Comparison of ENCODE assay signal across 8 cellular contexts in the genomic region with DNA sequence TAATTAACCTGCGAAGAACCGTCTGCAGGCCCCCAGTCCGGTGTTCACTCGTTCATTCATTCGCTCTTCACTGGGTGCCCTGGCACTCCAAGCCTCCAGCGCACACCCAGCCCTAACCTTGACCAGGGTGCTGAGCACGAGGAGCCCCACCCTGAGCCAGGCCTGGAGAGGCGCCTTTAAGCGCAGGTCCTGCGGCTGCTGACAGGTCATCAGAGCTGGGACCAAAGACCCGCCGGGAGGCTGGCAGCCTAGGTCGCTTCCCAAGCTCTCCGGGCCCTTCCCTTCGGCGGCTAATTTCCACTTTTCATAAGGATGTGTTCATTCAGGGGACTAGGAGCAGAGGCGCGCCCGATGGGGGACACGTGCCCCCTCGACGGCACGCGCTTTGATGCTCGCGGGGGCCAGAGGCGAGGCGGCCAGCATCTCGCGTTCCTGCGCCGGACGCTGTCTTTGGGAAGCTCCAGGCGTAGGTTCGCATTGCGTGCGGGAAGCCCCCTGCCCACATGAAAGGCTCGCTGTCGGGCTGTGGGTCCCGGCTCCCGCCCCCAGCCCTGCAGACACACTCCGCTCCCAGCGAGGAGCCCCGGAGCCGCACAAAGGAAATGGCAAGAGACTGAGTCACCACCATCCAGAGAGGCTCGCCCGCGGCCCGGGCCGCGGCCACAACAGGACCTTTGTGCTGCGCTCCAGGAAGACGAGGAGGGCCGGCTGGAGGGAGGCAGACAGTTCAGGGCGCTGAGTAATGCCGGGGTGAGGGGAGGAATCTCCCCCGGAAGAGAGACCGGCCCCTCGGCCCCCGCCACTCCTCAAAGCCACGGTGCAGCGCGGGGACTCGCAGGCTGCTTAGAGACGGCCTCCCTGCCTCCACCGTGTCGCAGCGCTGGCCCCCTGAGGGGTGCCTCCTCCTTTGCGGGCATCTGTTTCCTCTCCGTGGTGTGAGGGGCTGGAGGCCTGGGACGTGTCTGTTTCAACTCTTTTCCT.
DNase-seq lines count a peak whose midpoint lies in the region; ATAC-seq, FAIRE-seq and TF ChIP-seq lines count a peak whose summit lies in the region.

No MANE protein-coding gene starts in this region.

- H3K9me3 ChIP-seq in DND-41 (ENCODE audit: insufficient read depth, low read length, severe bottlenecking) = no peaks in the 10 kb centered on the region
- H3K9me3 ChIP-seq in NT2/D1 (ENCODE audit: insufficient read depth, low read length) = no peaks in the 10 kb centered on the region
- H3K9me3 ChIP-seq in endothelial cell of umbilical vein (replicated peaks; ENCODE audit: control insufficient read depth, insufficient read depth, low read length) = no peaks in the 10 kb centered on the region

- FAIRE-seq in endothelial cell of umbilical vein (lab: Jason Lieb, UNC) = peak; percentile 91

- H3K36me3 ChIP-seq in DND-41 (ENCODE audit: insufficient read depth, low read length) (no peaks in the 10 kb centered on the region), NT2/D1 (ENCODE audit: insufficient read depth, insufficient read length, low read length) (no peaks in the 10 kb centered on the region), endothelial cell of umbilical vein (ENCODE audit: control insufficient read depth in 2 of 2, extremely low read depth in 1 of 2, insufficient read depth in 2 of 2, low read length in 2 of 2) (no peaks in the 10 kb centered on the region)

- TF ChIP-seq CTCF in DND-41 (IDR thresholded peaks at IDR 0.05; ENCODE audit: borderline replicate concordance, extremely low read depth, low read length, poor library complexity, severe bottlenecking) = no peak
- TF ChIP-seq CTCF in endothelial cell of umbilical vein (IDR thresholded peaks at IDR 0.05; ENCODE audit: extremely low read depth in 1 of 2, insufficient read depth in 1 of 2, low read depth in 1 of 2, low read length in 2 of 2) = no peak
- TF ChIP-seq CTCF in natural killer cell (IDR thresholded peaks at IDR 0.05) = no peak
- no peak for TF ChIP-seq CTCF in GM13977 (IDR thresholded peaks at IDR 0.05; ENCODE audit: extremely low read depth, insufficient read depth, missing control alignments)

- no peak overlapping the region for H3K4me3 Mint-ChIP-seq in natural killer cell

- H3K4me3 ChIP-seq in DND-41 (ENCODE audit: low read depth in 1 of 2, low read length in 2 of 2) = no peak overlapping the region
- H3K4me3 ChIP-seq in NT2/D1 (ENCODE audit: insufficient read length, low read depth) = peak overlapping the region; percentile 22
- H3K4me3 ChIP-seq in endothelial cell of umbilical vein (replicated peaks in 1 of 3; ENCODE audit: insufficient read depth in 1 of 3, low read depth in 1 of 3, low read length in 3 of 3) = no peak overlapping the region

- H3K9me1 ChIP-seq in endothelial cell of umbilical vein (replicated peaks; ENCODE audit: control insufficient read depth, extremely low read depth, insufficient read depth, low read length) = no peaks in the 10 kb centered on the region

- peaks cover 19 to 20% of the 10 kb centered on the region in 2 donors for H3K27me3 Mint-ChIP-seq in natural killer cell (ENCODE audit: low read depth in 2 of 2)

- H4K20me1 ChIP-seq in DND-41 (ENCODE audit: insufficient read depth, low read length) (no peaks in the 10 kb centered on the region; the same call in 1 of the 2 replicates), endothelial cell of umbilical vein (replicated peaks; ENCODE audit: control insufficient read depth, extremely low read depth, insufficient read depth, low read length) (no peaks in the 10 kb centered on the region)

- CTCF ChIA-PET in endothelial cell of umbilical vein (lab: Charles Lee) = no interaction called here

- in situ Hi-C loops in GM13977 (cut with MboI; ENCODE audit: low pct_unique_long_range_greater_than_20kb, low sequenced_read_pairs, unreplicated experiment) = no loop called here

- no peak overlapping the region for H3K27ac Mint-ChIP-seq in natural killer cell

- dilution Hi-C loops in endothelial cell of umbilical vein (cut with MboI; ENCODE audit: extremely low pct_ligation_motif_present, low sequenced_read_pairs) = no loop called here

- TF ChIP-seq POLR2A in endothelial cell of umbilical vein (IDR thresholded peaks at IDR 0.05; ENCODE audit: low read depth, low read length) = no peak

- H3K9ac ChIP-seq in DND-41 (ENCODE audit: low read depth, low read length) = no peak overlapping the region
- peak overlapping the region; percentile 66 for H3K9ac ChIP-seq in NT2/D1 (ENCODE audit: insufficient read length, low read depth)
- H3K9ac ChIP-seq in endothelial cell of umbilical vein (replicated peaks; ENCODE audit: extremely low read depth, insufficient read depth, low read length) = peak overlapping the region; percentile 14

- peak; percentile 62 for ATAC-seq in DND-41 (ENCODE audit: insufficient read depth, low read depth)
- ATAC-seq in natural killer cell = peak; percentile 18 to 41 (median 24)
- no peak for ATAC-seq in HG03095 (IDR thresholded peaks at IDR 0.05; ENCODE audit: unreplicated experiment)
- no peak for ATAC-seq in GM19023 (IDR thresholded peaks at IDR 0.05; ENCODE audit: unreplicated experiment)

- POLR2A ChIA-PET in endothelial cell of umbilical vein (lab: Charles Lee) = no interaction called here

- H3K4me2 ChIP-seq in DND-41 (ENCODE audit: insufficient read depth, low read length) (no peak overlapping the region), endothelial cell of umbilical vein (ENCODE audit: insufficient read depth, low read length) (peak overlapping the region; percentile 28)

- DNase-seq in DND-41 (peak; percentile 19), NT2/D1 (ENCODE audit: low read depth, low spot score) (peak; percentile 67), endothelial cell of umbilical vein (ENCODE audit: low read depth, low spot score) (peak; percentile 69), natural killer cell (no peak), NCI-H1092 (lab: John Stamatoyannopoulos, UW) (no peak), GM13977 (ENCODE audit: low spot score) (no peak)

- H3K79me2 ChIP-seq in DND-41 (ENCODE audit: insufficient read depth, low read length) = no peaks in the 10 kb centered on the region
- H3K79me2 ChIP-seq in endothelial cell of umbilical vein (ENCODE audit: control insufficient read depth, insufficient read depth, low read length) = no peaks in the 10 kb centered on the region

- H3K4me1 Mint-ChIP-seq in natural killer cell = peaks cover 4 to 9% of the 10 kb centered on the region in 2 donors

- no peaks in the 10 kb centered on the region for H3K9me3 Mint-ChIP-seq in natural killer cell

- no peaks in the 10 kb centered on the region for H3K36me3 Mint-ChIP-seq in natural killer cell

- no peak overlapping the region for H3K27ac ChIP-seq in DND-41 (ENCODE audit: low read length)
- H3K27ac ChIP-seq in endothelial cell of umbilical vein (ENCODE audit: insufficient read depth, low read depth, low read length) = peak overlapping the region; percentile 29

- no peaks in the 10 kb centered on the region for H3K27me3 ChIP-seq in DND-41 (ENCODE audit: insufficient read depth, low read length, poor library complexity)
- H3K27me3 ChIP-seq in NT2/D1 (ENCODE audit: insufficient read depth, insufficient read length) = peaks cover 41% of the 10 kb centered on the region
- no peaks in the 10 kb centered on the region for H3K27me3 ChIP-seq in endothelial cell of umbilical vein (ENCODE audit: control insufficient read depth in 2 of 2, insufficient read depth in 2 of 2, low read length in 2 of 2)

- H2AFZ ChIP-seq in DND-41 (ENCODE audit: low read depth, low read length) (no peak overlapping the region), endothelial cell of umbilical vein (ENCODE audit: low read depth, low read length) (no peak overlapping the region)

- H3K4me1 ChIP-seq in DND-41 (ENCODE audit: insufficient read depth, low read length) = no peaks in the 10 kb centered on the region
- H3K4me1 ChIP-seq in NT2/D1 (ENCODE audit: insufficient read depth, insufficient read length) = peaks cover 17% of the 10 kb centered on the region
- peaks cover 42% of the 10 kb centered on the region for H3K4me1 ChIP-seq in endothelial cell of umbilical vein (ENCODE audit: control insufficient read depth, extremely low read depth, insufficient read depth, low read length)

- intact Hi-C loops in endothelial cell of umbilical vein (cut with micrococcal nuclease) (loop anchor here (2.0 kb wide), 4 partner anchors 81 to 395 kb away; partner anchors contain the start of gene HES1), natural killer cell (cut with micrococcal nuclease) (no loop called here)

- BruUV-seq in endothelial cell of umbilical vein (replicated peaks; lab: Mats Ljungman, UMichigan) = no TSS peak

TF ChIP-seq in endothelial cell of umbilical vein, 7 proteins besides CTCF, POLR2A, EP300 and RAD21:
- TF ChIP-seq JUN (IDR thresholded peaks at IDR 0.05; ENCODE audit: borderline replicate concordance, insufficient read depth, insufficient read length, low read depth) (peak; percentile 34), EZH2 (IDR thresholded peaks at IDR 0.05; ENCODE audit: borderline replicate concordance, low read depth, low read length, severe bottlenecking) (no peak), GATA2 (IDR thresholded peaks at IDR 0.05; ENCODE audit: insufficient read depth, insufficient read length, low read depth, low read length) (peak; percentile 65), POLR2AphosphoS5 (IDR thresholded peaks at IDR 0.05; ENCODE audit: insufficient read depth, low read depth, low read length) (peak; percentile 95), FOS (IDR thresholded peaks at IDR 0.05; ENCODE audit: borderline replicate concordance, insufficient read depth, low read length) (peak; percentile 96), MAX (IDR thresholded peaks at IDR 0.05; ENCODE audit: insufficient read depth, insufficient read length) (no peak)

Comparison
In these comparisons a context has a peak if more than half of its experiments do, and no peak if none do; other contexts are left out.
1. ATAC-seq: peak in DND-41 (single experiment) and natural killer cell (3 of 3); none in HG03095 (single experiment) and GM19023 (single experiment).
2. DNase-seq: peak in DND-41 (single experiment), NT2/D1 (single experiment) and endothelial cell of umbilical vein (single experiment); none in natural killer cell (single experiment), NCI-H1092 (single experiment) and GM13977 (single experiment).